9 cellular contexts compared by ENCODE assay signal in genomic region chr12:46549527-46550265, GRCh38.
DNase-seq lines count a peak whose midpoint lies in the region; ATAC-seq and TF ChIP-seq lines count a peak whose summit lies in the region.
"Had no signal": no experiment of that assay in that cellular context is flagged by ENCODE, and none has a peak within 500 bp of the region (broad histone marks: within the 10 kb centered on the region; RNA-seq: fewer than 3 reads in every experiment).

No MANE protein-coding gene starts in this region.

- peak; percentile 61 for DNase-seq in activated CD4-positive, alpha-beta T cell treated with anti-CD3 and anti-CD28 coated beads for 48 hours
- no peak for DNase-seq in activated CD4-positive, alpha-beta T cell treated with anti-CD3 and anti-CD28 coated beads for 1 hour
- DNase-seq in T1000 (lab: John Stamatoyannopoulos, UW), result peak; percentile 45
- peak; percentile 96 for DNase-seq in epithelial cell of esophagus (ENCODE audit: low read depth)
- DNase-seq in stimulated activated CD8-positive, alpha-beta memory T cell treated with anti-CD3 and anti-CD28 coated beads, Interleukin-7, amount 100 ng/mL, for 48 hours (ENCODE audit: extremely low read depth in 1 of 2, low read depth in 1 of 2), result peak; percentile 22 to 41
- no peak for DNase-seq in pons (ENCODE audit: low spot score)

- no peak for TF ChIP-seq CTCF in epithelial cell of esophagus (IDR thresholded peaks at IDR 0.05; ENCODE audit: insufficient read depth, low read depth, low read length, missing control alignments)

- no peak overlapping the region for H3K4me3 ChIP-seq in epithelial cell of esophagus (ENCODE audit: low read length)
- H3K4me3 ChIP-seq: BLaER1 had no signal

- ATAC-seq in HG02678 (IDR thresholded peaks at IDR 0.05; ENCODE audit: unreplicated experiment) (no peak), GM19463 (IDR thresholded peaks at IDR 0.05; ENCODE audit: unreplicated experiment) (no peak)

Comparison
In these comparisons a context has a peak if more than half of its experiments do, and no peak if none do; other contexts are left out.
1. DNase-seq: peak in activated CD4-positive, alpha-beta T cell treated with anti-CD3 and anti-CD28 coated beads for 48 hours (single experiment), T1000 (single experiment), epithelial cell of esophagus (single experiment) and stimulated activated CD8-positive, alpha-beta memory T cell treated with anti-CD3 and anti-CD28 coated beads, Interleukin-7, amount 100 ng/mL, for 48 hours (2 of 2); none in activated CD4-positive, alpha-beta T cell treated with anti-CD3 and anti-CD28 coated beads for 1 hour (single experiment) and pons (single experiment).